9 cellular contexts compared by ENCODE assay signal in the genomic region with DNA sequence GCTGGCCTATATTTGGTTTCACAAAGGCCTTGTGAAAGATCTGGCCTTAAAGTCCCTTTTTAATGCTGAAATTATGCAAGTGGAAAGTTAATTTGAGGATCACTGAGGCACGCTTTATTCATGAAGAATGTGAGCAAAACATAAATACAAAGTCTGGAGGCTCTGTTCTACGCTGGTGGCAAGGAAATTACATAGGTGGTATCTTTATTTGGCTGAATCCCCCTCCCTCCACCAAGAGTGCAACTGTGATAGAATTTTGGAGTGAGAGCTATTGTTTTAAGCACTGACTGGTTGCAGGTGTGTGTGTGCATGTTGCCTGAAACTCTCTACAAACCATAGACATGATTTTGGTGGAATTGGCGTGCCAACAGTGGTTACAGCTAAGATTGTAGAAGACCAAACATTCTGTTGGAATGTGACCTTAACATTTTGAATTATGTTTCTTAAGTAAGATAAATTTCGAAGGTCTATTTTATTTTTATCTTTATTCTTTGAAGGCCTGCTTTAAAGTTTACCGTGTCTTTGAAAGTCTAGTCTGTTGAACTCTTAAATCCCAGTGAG.
DNase-seq lines count a peak whose midpoint lies in the region; ATAC-seq, FAIRE-seq and TF ChIP-seq lines count a peak whose summit lies in the region.
"Had no signal": no experiment of that assay in that cellular context is flagged by ENCODE, and none has a peak within 500 bp of the region (broad histone marks: within the 10 kb centered on the region; RNA-seq: fewer than 3 reads in every experiment).

No MANE protein-coding gene starts in this region.

- peak overlapping the region; percentile 86 for H3K4me2 ChIP-seq in A549

- POLR2A ChIA-PET in A549 (lab: Yijun Ruan, JAX), result interaction anchor here (1.6 to 3.4 kb wide), 3 partner anchors 11 to 39 kb away, joined by 8 to 52 read pairs (median 14); no protein-coding TSS in a partner anchor

- no peak for TF ChIP-seq POLR2A in A549 (IDR thresholded peaks at IDR 0.05; ENCODE audit: low read length)

- H3K4me3 ChIP-seq in A549, result peak overlapping the region; percentile 6; the same call in 1 of the 3 replicates
- H3K4me3 ChIP-seq in HUES64 (ENCODE audit: low read length), result 0 out of 2 replicates have a peak overlapping the region, but pooled peaks have one; percentile 8
- H3K4me3 ChIP-seq in brain microvascular endothelial cell (ENCODE audit: low read depth, low read length), result no peak overlapping the region
- H3K4me3 ChIP-seq in muscle layer of duodenum (ENCODE audit: low read depth in 1 of 2, low read length in 2 of 2), result no peak overlapping the region
- H3K4me3 ChIP-seq in BE2C (ENCODE audit: low read depth, low read length), result no peak overlapping the region

- CTCF ChIA-PET in A549 (lab: Yijun Ruan, JAX), result interaction anchor here (0.7 to 2.1 kb wide), 7 partner anchors 10 to 125 kb away, joined by 3 to 14 read pairs (median 3); no protein-coding TSS in a partner anchor

- H3K36me3 ChIP-seq in HUES64 (ENCODE audit: insufficient read depth, low read length) (no peaks in the 10 kb centered on the region), brain microvascular endothelial cell (replicated peaks) (no peaks in the 10 kb centered on the region), muscle layer of duodenum (ENCODE audit: control insufficient read depth in 1 of 2, insufficient read depth in 2 of 2, low read length in 2 of 2) (no peaks in the 10 kb centered on the region), BE2C (no peaks in the 10 kb centered on the region)

- peaks cover 93% of the 10 kb centered on the region for H3K4me1 ChIP-seq in A549
- peaks cover 70% of the 10 kb centered on the region for H3K4me1 ChIP-seq in HUES64 (ENCODE audit: insufficient read depth, low read length)
- H3K4me1 ChIP-seq in muscle layer of duodenum (ENCODE audit: control insufficient read depth in 1 of 2, insufficient read depth in 2 of 2, low read length in 2 of 2), result peaks cover 58 to 63% of the 10 kb centered on the region in 2 donors
- H3K4me1 ChIP-seq in BE2C, result peaks cover 26% of the 10 kb centered on the region

- 57% methylated on average over 5 of the region's 5 CpGs for WGBS in A549 (ENCODE audit: missing lambda C conversion rate)
- WGBS in HUES64, result 86% methylated on average over 5 of the region's 5 CpGs

- H3K27me3 ChIP-seq in HUES64 (ENCODE audit: insufficient read depth, low read length) (no peaks in the 10 kb centered on the region), brain microvascular endothelial cell (replicated peaks) (no peaks in the 10 kb centered on the region), muscle layer of duodenum (ENCODE audit: low read depth, low read length) (no peaks in the 10 kb centered on the region), BE2C (no peaks in the 10 kb centered on the region)

- no peak for FAIRE-seq in A549 (lab: Jason Lieb, UNC)

- no peak for TF ChIP-seq CTCF in A549 (IDR thresholded peaks at IDR 0.05)
- no peak for TF ChIP-seq CTCF in brain microvascular endothelial cell (IDR thresholded peaks at IDR 0.05; ENCODE audit: low read depth, low read length, missing control alignments)
- no peak for TF ChIP-seq CTCF in BE2C (IDR thresholded peaks at IDR 0.05; ENCODE audit: low read depth, low read length)

- in situ Hi-C loops in brain microvascular endothelial cell (cut with HindIII; ENCODE audit: low pct_ligation_motif_present, low sequenced_read_pairs), result no loop called here

- H3K9me3 ChIP-seq in A549, result no peaks in the 10 kb centered on the region
- H3K9me3 ChIP-seq in HUES64 (ENCODE audit: insufficient read depth, low read depth, low read length), result no peaks in the 10 kb centered on the region
- no peaks in the 10 kb centered on the region for H3K9me3 ChIP-seq in muscle layer of duodenum (ENCODE audit: control insufficient read depth in 1 of 2, low read length in 2 of 2)
- H3K9me3 ChIP-seq in BE2C, result no peaks in the 10 kb centered on the region

- no peak for TF ChIP-seq RAD21 in A549 (conservative IDR thresholded peaks at IDR 0.05 in 1 of 2, IDR thresholded peaks at IDR 0.05 in 1 of 2)

- 0 out of 2 replicates have a peak overlapping the region, but pooled peaks have one; percentile 39 for H3K9ac ChIP-seq in HUES64 (ENCODE audit: low read depth, low read length)

- H3K27ac ChIP-seq in A549 (peak overlapping the region; percentile 93 to 97), HUES64 (ENCODE audit: low read depth, low read length) (peak overlapping the region; percentile 15; the same call in 1 of the 2 replicates), brain microvascular endothelial cell (peak overlapping the region; percentile 98), muscle layer of duodenum (ENCODE audit: low read length) (peak overlapping the region; percentile 96)

- DNase-seq in A549 (ENCODE audit: low read depth in 1 of 2, low spot score in 1 of 2) (no peak), brain microvascular endothelial cell (no peak), midbrain (lab: John Stamatoyannopoulos, UW) (no peak), BE2C (no peak), NCI-H524 (lab: John Stamatoyannopoulos, UW) (no peak)
- DNase-seq: DMS 273 treated with DMSO at 0.1 percent for 48 hours had no signal

- ATAC-seq in A549 (no peak), HG03520 (IDR thresholded peaks at IDR 0.05; ENCODE audit: unreplicated experiment) (no peak)

- TF ChIP-seq EP300 in A549 (IDR thresholded peaks at IDR 0.05), result no peak

TF ChIP-seq in A549, 52 proteins besides CTCF, POLR2A, EP300 and RAD21:
- TF ChIP-seq RFX5 (IDR thresholded peaks at IDR 0.05), result no peak
- peak; percentile 34; the same call in 1 of the 2 replicates for TF ChIP-seq FOSB (CRISPR knock-in tag; IDR thresholded peaks at IDR 0.05)

Comparison
In these comparisons a context has a peak if more than half of its experiments do, and no peak if none do; other contexts are left out.
1. H3K27ac ChIP-seq: peak in every context shown above with its lines; median percentile 98 in brain microvascular endothelial cell; 96 in muscle layer of duodenum; 95 in A549; 15 in HUES64.
2. H3K4me3 ChIP-seq: peak in A549 (single experiment) and HUES64 (single experiment); none in brain microvascular endothelial cell (single experiment), muscle layer of duodenum (0 of 2) and BE2C (single experiment).